Comparison of ENCODE assay signal across 20 cellular contexts in the genomic region with DNA sequence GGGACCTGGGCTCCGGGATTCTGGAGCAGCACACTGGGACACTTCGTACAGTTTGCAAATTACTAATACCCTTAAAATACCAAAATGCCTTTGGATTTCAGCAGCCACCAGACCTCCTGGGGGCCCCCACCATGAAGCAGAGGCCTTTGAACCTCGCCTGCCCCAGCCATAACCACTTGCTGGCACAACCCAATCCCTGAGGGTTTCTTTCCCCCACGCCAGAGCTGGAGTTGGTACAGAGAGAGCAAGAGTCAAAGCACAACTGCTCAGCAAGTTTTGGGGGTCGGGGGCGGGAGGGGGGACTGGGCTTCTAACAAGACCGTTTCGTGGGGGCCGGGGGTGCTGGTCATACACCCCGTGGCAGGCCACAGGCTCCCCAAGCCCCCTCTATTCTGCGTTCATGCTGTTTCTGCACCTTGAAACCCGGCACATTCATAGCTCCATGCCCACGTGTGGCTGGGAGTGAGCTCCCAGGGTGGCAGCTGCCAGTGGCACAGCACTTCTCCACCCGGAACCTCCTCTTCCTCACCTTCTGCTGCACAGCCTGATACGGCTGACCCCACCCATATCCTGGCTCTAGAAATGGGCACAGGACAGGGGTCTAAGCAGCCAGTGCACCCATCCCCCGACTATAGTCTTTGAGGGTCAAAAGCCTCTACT. TPM values are rescaled to one million over a fixed set of nuclear protein-coding genes. Genes with fewer than 3 reads are reported as not detected.
A peak's percentile ranks its signal among the peaks of the same experiment; 100 is the strongest.
DNase-seq lines count a peak whose midpoint lies in the region; ATAC-seq, FAIRE-seq and TF ChIP-seq lines count a peak whose summit lies in the region.
"Had no signal": no experiment of that assay in that cellular context is flagged by ENCODE, and none has a peak within 500 bp of the region (broad histone marks: within the 10 kb centered on the region; RNA-seq: fewer than 3 reads in every experiment).

No MANE protein-coding gene starts in this region.

- H3K27ac ChIP-seq in HEK293 (ENCODE audit: extremely low read depth, low read depth, low read length) (no peak overlapping the region), astrocyte (ENCODE audit: low read depth, low read length) (no peak overlapping the region), mesenchymal stem cell (ENCODE audit: low read length, poor library complexity, severe bottlenecking) (no peak overlapping the region), suprapubic skin (peak overlapping the region; percentile 65)
- H3K27ac ChIP-seq: RWPE1 had no signal

- no peak for FAIRE-seq in astrocyte (lab: Jason Lieb, UNC)
- FAIRE-seq: GM19239 had no signal

- H3K27me3 Mint-ChIP-seq in astrocyte (ENCODE audit: low read depth, unreplicated experiment): peaks cover 2% of the 10 kb centered on the region
- H3K27me3 Mint-ChIP-seq: activated CD4-positive, alpha-beta memory T cell treated with anti-CD3 and anti-CD28 coated beads, Interleukin-2, amount 10 ng/mL, durations not matched to agents 7 days and 5 days; naive thymus-derived CD4-positive, alpha-beta T cell had no signal

- H3K36me3 Mint-ChIP-seq in astrocyte (ENCODE audit: low read depth, unreplicated experiment): no peaks in the 10 kb centered on the region

- H3K79me1 ChIP-seq in mesenchymal stem cell (replicated peaks; ENCODE audit: low read length, poor library complexity, severe bottlenecking): no peaks in the 10 kb centered on the region

- H2BK120ac ChIP-seq in mesenchymal stem cell (ENCODE audit: low read depth, low read length): no peak overlapping the region

- TF ChIP-seq CTCF in HEK293 (tag by site-specific recombination; IDR thresholded peaks at IDR 0.05): no peak
- TF ChIP-seq CTCF in astrocyte (IDR thresholded peaks at IDR 0.05; ENCODE audit: insufficient read depth, low read depth, low read length): no peak
- TF ChIP-seq CTCF in suprapubic skin (IDR thresholded peaks at IDR 0.05): no peak

- CTCF ChIA-PET in HEK293 (lab: Yijun Ruan, JAX): interaction anchor here (0.8 to 2.5 kb wide), 5 partner anchors 12 to 75 kb away, joined by 3 to 15 read pairs (median 10); no protein-coding TSS in a partner anchor

- no peak overlapping the region for H3K18ac ChIP-seq in mesenchymal stem cell (ENCODE audit: low read depth in 1 of 2, low read length in 2 of 2)

- H2AFZ ChIP-seq in astrocyte (ENCODE audit: low read depth, low read length) (peak overlapping the region; percentile 40), mesenchymal stem cell (ENCODE audit: low read depth, low read length) (no peak overlapping the region)

- no peak overlapping the region for H2BK5ac ChIP-seq in mesenchymal stem cell (ENCODE audit: low read depth, low read length, poor library complexity, severe bottlenecking)

- 87% methylated on average over 16 of the region's 16 CpGs for WGBS in mesenchymal stem cell
- 75% methylated on average over 14 of the region's 16 CpGs for WGBS in suprapubic skin

- TF ChIP-seq POLR2A in suprapubic skin (IDR thresholded peaks at IDR 0.05): no peak

- no peak for DNase-seq in astrocyte (ENCODE audit: low read depth)
- DNase-seq in mesenchymal stem cell: no peak
- no peak for DNase-seq in suprapubic skin (ENCODE audit: low spot score in 2 of 2)
- no peak for DNase-seq in AG20443 (ENCODE audit: low spot score)
- DNase-seq: activated CD4-positive, alpha-beta memory T cell treated with anti-CD3 and anti-CD28 coated beads, Interleukin-2, amount 10 ng/mL, durations not matched to agents 7 days and 5 days; activated T-cell treated with anti-CD3 and anti-CD28 coated beads, Interleukin-2, amount 50 U/mL, for 48 hours; erythroblast; glutamatergic neuron; GOT3; IMR-90; naive thymus-derived CD4-positive, alpha-beta T cell; NCI-H187 treated with DMSO at 0.1 percent for 48 hours; stimulated activated naive CD8-positive, alpha-beta T cell treated with anti-CD3 and anti-CD28 coated beads, Interleukin-15, Interleukin-2, amounts not matched to agents 100 U/mL and 50 U/mL, for 24 hours had no signal

- H3K4me2 ChIP-seq in astrocyte (ENCODE audit: low read length) (peak overlapping the region; percentile 67), mesenchymal stem cell (ENCODE audit: low read length, poor library complexity, severe bottlenecking) (no peak overlapping the region)

- no peaks in the 10 kb centered on the region for H3K79me2 ChIP-seq in astrocyte (ENCODE audit: insufficient read depth, low read length)

- ATAC-seq in HG03565 (IDR thresholded peaks at IDR 0.05; ENCODE audit: unreplicated experiment) (no peak), GM18867 (IDR thresholded peaks at IDR 0.05; ENCODE audit: unreplicated experiment) (no peak), GM21737 (IDR thresholded peaks at IDR 0.05; ENCODE audit: unreplicated experiment) (no peak)
- ATAC-seq: activated naive CD4-positive, alpha-beta T cell treated with anti-CD3 and anti-CD28 coated beads, Interleukin-2, amount 50 U/mL, for 72 hours; naive thymus-derived CD4-positive, alpha-beta T cell; stimulated activated naive CD8-positive, alpha-beta T cell treated with anti-CD3 and anti-CD28 coated beads, Interleukin-15, Interleukin-2, amounts not matched to agents 100 U/mL and 50 U/mL, for 24 hours had no signal

- H2BK15ac ChIP-seq in mesenchymal stem cell (ENCODE audit: low read depth, poor library complexity, severe bottlenecking): no peak overlapping the region

- H3K14ac ChIP-seq in mesenchymal stem cell (ENCODE audit: low read length in 2 of 2): no peak overlapping the region

- H4K8ac ChIP-seq in mesenchymal stem cell (ENCODE audit: low read length): no peak overlapping the region

- H3K9me3 ChIP-seq in HEK293 (ENCODE audit: control insufficient read depth, insufficient read depth, low read depth, low read length) (no peaks in the 10 kb centered on the region), astrocyte (ENCODE audit: insufficient read depth, low read depth, low read length) (no peaks in the 10 kb centered on the region), mesenchymal stem cell (ENCODE audit: control insufficient read depth, low read length) (no peaks in the 10 kb centered on the region), suprapubic skin (no peaks in the 10 kb centered on the region)

- H3K4me3 ChIP-seq in HEK293 (ENCODE audit: low read depth, low read length) (no peak overlapping the region), astrocyte (ENCODE audit: insufficient read depth, low read depth, low read length) (no peak overlapping the region), mesenchymal stem cell (ENCODE audit: insufficient read depth in 1 of 2, low read depth in 1 of 2, low read length in 2 of 2) (no peak overlapping the region), suprapubic skin (no peak overlapping the region)

- H3K27me3 ChIP-seq in astrocyte (ENCODE audit: insufficient read depth, low read length): no peaks in the 10 kb centered on the region
- H3K27me3 ChIP-seq in mesenchymal stem cell (ENCODE audit: control insufficient read depth in 1 of 2, insufficient read depth in 1 of 2, low read length in 2 of 2): peaks cover 0 to 4% of the 10 kb centered on the region in 2 experiments
- H3K27me3 ChIP-seq in suprapubic skin: no peaks in the 10 kb centered on the region

- no peak overlapping the region for H2BK12ac ChIP-seq in mesenchymal stem cell (ENCODE audit: low read length in 2 of 2)

- H3K4me1 ChIP-seq in HEK293 (ENCODE audit: control insufficient read depth, insufficient read depth, low read length) (no peaks in the 10 kb centered on the region), astrocyte (ENCODE audit: insufficient read depth, low read length) (peaks cover 26% of the 10 kb centered on the region), mesenchymal stem cell (ENCODE audit: control insufficient read depth, insufficient read depth, low read depth, low read length) (peaks cover 4% of the 10 kb centered on the region), suprapubic skin (peaks cover 67% of the 10 kb centered on the region)

- TF ChIP-seq EP300 in suprapubic skin (IDR thresholded peaks at IDR 0.05): no peak

- H3K36me3 ChIP-seq in HEK293 (ENCODE audit: control insufficient read depth in 2 of 2, insufficient read depth in 1 of 2, low read length in 2 of 2): no peaks in the 10 kb centered on the region
- H3K36me3 ChIP-seq in astrocyte (ENCODE audit: insufficient read depth, low read length): no peaks in the 10 kb centered on the region
- peaks cover 3 to 8% of the 10 kb centered on the region in 2 experiments for H3K36me3 ChIP-seq in mesenchymal stem cell (ENCODE audit: control insufficient read depth in 1 of 2, insufficient read depth in 2 of 2, low read depth in 1 of 2, low read length in 2 of 2)
- no peaks in the 10 kb centered on the region for H3K36me3 ChIP-seq in suprapubic skin

- H3K9ac ChIP-seq in astrocyte (ENCODE audit: low read length): peak overlapping the region; percentile 5
- H3K9ac ChIP-seq in mesenchymal stem cell (ENCODE audit: low read length): peak overlapping the region; percentile 51

- H3K4me3 Mint-ChIP-seq in astrocyte (ENCODE audit: unreplicated experiment): no peak overlapping the region
- H3K4me3 Mint-ChIP-seq: activated CD4-positive, alpha-beta memory T cell treated with anti-CD3 and anti-CD28 coated beads, Interleukin-2, amount 10 ng/mL, durations not matched to agents 7 days and 5 days had no signal

- peak overlapping the region; percentile 75 for H3K27ac Mint-ChIP-seq in astrocyte (ENCODE audit: unreplicated experiment)
- H3K27ac Mint-ChIP-seq: activated CD4-positive, alpha-beta memory T cell treated with anti-CD3 and anti-CD28 coated beads, Interleukin-2, amount 10 ng/mL, durations not matched to agents 7 days and 5 days had no signal

- H3K9me3 Mint-ChIP-seq in astrocyte (ENCODE audit: unreplicated experiment): peaks cover 1% of the 10 kb centered on the region
- H3K9me3 Mint-ChIP-seq: activated CD4-positive, alpha-beta memory T cell treated with anti-CD3 and anti-CD28 coated beads, Interleukin-2, amount 10 ng/mL, durations not matched to agents 7 days and 5 days; activated naive CD4-positive, alpha-beta T cell treated with anti-CD3 and anti-CD28 coated beads, Interleukin-2, amount 50 U/mL, for 72 hours had no signal

- no peak overlapping the region for H3K23ac ChIP-seq in mesenchymal stem cell (ENCODE audit: low read length in 2 of 2)

- H4K91ac ChIP-seq in mesenchymal stem cell (ENCODE audit: low read length): no peak overlapping the region

- POLR2A ChIA-PET in HEK293 (lab: Yijun Ruan, JAX): interaction anchor here (1.0 to 2.0 kb wide), 3 partner anchors 11 to 76 kb away, joined by 3 to 8 read pairs (median 6); partner anchors contain the start of genes PLEKHF1 and POP4

- H2AK5ac ChIP-seq in mesenchymal stem cell (ENCODE audit: low read length, severe bottlenecking): no peak overlapping the region

- peaks cover 13% of the 10 kb centered on the region for H3K4me1 Mint-ChIP-seq in astrocyte (ENCODE audit: low read depth, unreplicated experiment)

- no peaks in the 10 kb centered on the region for H4K20me1 ChIP-seq in astrocyte (ENCODE audit: insufficient read depth, low read length)

- no peak overlapping the region for H3K4ac ChIP-seq in mesenchymal stem cell (ENCODE audit: low read depth in 1 of 2, low read length in 2 of 2)

RNA-seq across cellular contexts. Expression of gene PLEKHF1, which starts 17.1 kb away (rescaled TPM):
- total RNA-seq in astrocyte: 10.8 and 13.1 TPM in 2 replicates
- polyA plus RNA-seq in mesenchymal stem cell (2013, experiment 1 of 2): 3.8 TPM
- 3.8 TPM for polyA plus RNA-seq in mesenchymal stem cell (2013, experiment 2 of 2)
- 10 to 100 TPM in 2 of 4 donors, 1 to 10 TPM in 2; 4.5 to 18.8 (median 9.7) TPM for total RNA-seq in suprapubic skin

RNA-seq across cellular contexts. Expression of gene C19orf12, which starts 32.7 kb away (rescaled TPM):
- total RNA-seq in astrocyte (38.7 and 40.9 TPM in 2 replicates), suprapubic skin (10 to 100 TPM; 19.6 to 35.8 (median 27.3) TPM)
- polyA plus RNA-seq in mesenchymal stem cell (2013, experiment 1 of 2): 22.7 TPM
- polyA plus RNA-seq in mesenchymal stem cell (2013, experiment 2 of 2): 22.8 TPM
